Comparison of ENCODE assay signal across 18 cellular contexts in the genomic region with DNA sequence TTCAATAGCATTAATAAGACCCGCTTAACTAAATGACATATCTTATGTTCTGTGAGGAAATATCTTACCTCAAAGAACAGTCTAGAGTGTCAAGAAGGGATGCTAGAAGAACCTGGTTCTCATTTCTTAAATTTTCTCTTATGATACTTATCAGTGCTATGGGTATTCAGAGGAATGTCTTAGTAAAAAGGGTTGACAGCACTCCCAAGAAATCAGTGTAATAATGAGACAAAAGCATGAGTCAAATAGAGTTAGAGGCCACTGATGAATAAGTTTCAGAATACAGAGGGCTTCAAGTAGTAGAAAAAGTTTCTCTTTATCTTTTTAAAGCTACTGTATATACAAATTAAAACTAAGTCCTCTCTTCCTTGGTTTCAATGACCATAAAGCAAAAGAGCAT.
A peak's percentile ranks its signal among the peaks of the same experiment; 100 is the strongest.
DNase-seq lines count a peak whose midpoint lies in the region; ATAC-seq, FAIRE-seq and TF ChIP-seq lines count a peak whose summit lies in the region.
"Had no signal": no experiment of that assay in that cellular context is flagged by ENCODE, and none has a peak within 500 bp of the region (broad histone marks: within the 10 kb centered on the region; RNA-seq: fewer than 3 reads in every experiment).

No MANE protein-coding gene starts in this region.

- H3K36me3 ChIP-seq in GM23338 (ENCODE audit: insufficient read depth) (no peaks in the 10 kb centered on the region), SK-N-SH (replicated peaks in 1 of 2; ENCODE audit: control insufficient read depth in 1 of 2, insufficient read depth in 2 of 2, low read length in 1 of 2) (no peaks in the 10 kb centered on the region), GM12878 (ENCODE audit: control insufficient read depth in 2 of 2, insufficient read depth in 2 of 2, low read length in 1 of 2) (no peaks in the 10 kb centered on the region), mesenchymal stem cell (ENCODE audit: control insufficient read depth in 1 of 2, insufficient read depth in 2 of 2, low read depth in 1 of 2, low read length in 2 of 2) (no peaks in the 10 kb centered on the region)
- H3K36me3 ChIP-seq: BLaER1 treated with 17β-estradiol and CSF1 and Interleukin-3, amounts not matched to agents 10 nM and 100 nM; HAP-1 had no signal

- SMC1A ChIA-PET in GM12878 (lab: Charles Lee; ENCODE audit: uncharacterized antibody, unreplicated experiment): no interaction called here

- intact Hi-C loops in GM12878 (cut with micrococcal nuclease; ENCODE audit: unreplicated experiment): no loop called here
- intact Hi-C loops in CD4-positive, alpha-beta T cell (cut with DNase I, micrococcal nuclease): no loop called here

- TF ChIP-seq POLR2A in GM12878 (IDR thresholded peaks at IDR 0.05; ENCODE audit: low read depth, low read length): no peak

- no peak overlapping the region for H3K4me3 Mint-ChIP-seq in GM23338
- no peak overlapping the region for H3K4me3 Mint-ChIP-seq in CD4-positive, alpha-beta T cell
- H3K4me3 Mint-ChIP-seq: B cell; CD8-positive, alpha-beta memory T cell had no signal

- BruUV-seq in GM12878 (replicated peaks; lab: Mats Ljungman, UMichigan): no TSS peak

- H3K9me2 ChIP-seq in GM23338 (ENCODE audit: insufficient read depth) (peaks cover 4% of the 10 kb centered on the region), SK-N-SH (no peaks in the 10 kb centered on the region)

- in situ Hi-C loops in GM12878 (cut with MboI): no loop called here

- H3K14ac ChIP-seq in mesenchymal stem cell (ENCODE audit: low read length in 2 of 2): no peak overlapping the region

- no peak overlapping the region for H3K27ac Mint-ChIP-seq in GM23338
- no peak overlapping the region for H3K27ac Mint-ChIP-seq in CD4-positive, alpha-beta T cell
- H3K27ac Mint-ChIP-seq: B cell; CD8-positive, alpha-beta memory T cell had no signal

- H3K4me1 ChIP-seq in GM23338 (ENCODE audit: insufficient read depth) (peaks cover 10% of the 10 kb centered on the region), SK-N-SH (ENCODE audit: control insufficient read depth in 1 of 2, insufficient read depth in 2 of 2, low read depth in 1 of 2, low read length in 1 of 2) (no peaks in the 10 kb centered on the region), GM12878 (ENCODE audit: control insufficient read depth, insufficient read depth, low read length) (no peaks in the 10 kb centered on the region), mesenchymal stem cell (ENCODE audit: control insufficient read depth, insufficient read depth, low read depth, low read length) (no peaks in the 10 kb centered on the region)
- H3K4me1 ChIP-seq: HAP-1 had no signal

- H3K79me2 ChIP-seq in GM23338 (replicated peaks; ENCODE audit: insufficient read depth) (no peaks in the 10 kb centered on the region), SK-N-SH (ENCODE audit: insufficient read depth) (no peaks in the 10 kb centered on the region), GM12878 (ENCODE audit: control insufficient read depth, insufficient read depth, low read length) (no peaks in the 10 kb centered on the region)

- H3K23ac ChIP-seq in mesenchymal stem cell (ENCODE audit: low read length in 2 of 2): no peak overlapping the region

- no peaks in the 10 kb centered on the region for H3K79me1 ChIP-seq in mesenchymal stem cell (replicated peaks; ENCODE audit: low read length, poor library complexity, severe bottlenecking)

- H2AFZ ChIP-seq in GM23338 (peak overlapping the region; percentile 68; the same call in 1 of the 2 replicates), SK-N-SH (ENCODE audit: low read depth) (0 out of 2 replicates have a peak overlapping the region, but pooled peaks have one; percentile 9), GM12878 (ENCODE audit: control insufficient read depth, low read depth, low read length) (no peak overlapping the region), mesenchymal stem cell (ENCODE audit: low read depth, low read length) (no peak overlapping the region)

- H2AK5ac ChIP-seq in mesenchymal stem cell (ENCODE audit: low read length, severe bottlenecking): no peak overlapping the region

- H2BK120ac ChIP-seq in mesenchymal stem cell (ENCODE audit: low read depth, low read length): no peak overlapping the region

- H3K36me3 Mint-ChIP-seq in GM23338 (ENCODE audit: low read depth): peaks cover 2% of the 10 kb centered on the region; the same call in 1 of the 3 replicates
- no peaks in the 10 kb centered on the region for H3K36me3 Mint-ChIP-seq in CD4-positive, alpha-beta T cell (ENCODE audit: low read depth)
- H3K36me3 Mint-ChIP-seq: CD8-positive, alpha-beta memory T cell had no signal

- no peak for TF ChIP-seq RAD21 in SK-N-SH (IDR thresholded peaks at IDR 0.05; ENCODE audit: low read length)
- TF ChIP-seq RAD21 in GM12878 (IDR thresholded peaks at IDR 0.05; ENCODE audit: insufficient read depth, low read depth, low read length): no peak

- 81% methylated on average over 1 of the region's 1 CpG for WGBS in SK-N-SH (ENCODE audit: low lambda C conversion rate)
- WGBS in GM12878 (ENCODE audit: insufficient coverage, insufficient replicate concordance, low lambda C conversion rate, missing lambda C conversion rate): 46% methylated on average over 1 of the region's 1 CpG
- WGBS in mesenchymal stem cell: no CpG with 5 or more reads among the region's 1 CpG

- H4K20me1 ChIP-seq in GM23338 (replicated peaks; ENCODE audit: insufficient read depth) (no peaks in the 10 kb centered on the region), SK-N-SH (ENCODE audit: insufficient read depth) (no peaks in the 10 kb centered on the region), GM12878 (ENCODE audit: control insufficient read depth, insufficient read depth) (no peaks in the 10 kb centered on the region)
- H4K20me1 ChIP-seq: BLaER1 treated with 17β-estradiol and CSF1 and Interleukin-3, amounts not matched to agents 10 nM and 100 nM had no signal

- no peak overlapping the region for H2BK5ac ChIP-seq in mesenchymal stem cell (ENCODE audit: low read depth, low read length, poor library complexity, severe bottlenecking)

- no peak overlapping the region for H3K4me2 ChIP-seq in GM23338
- no peak overlapping the region for H3K4me2 ChIP-seq in SK-N-SH
- H3K4me2 ChIP-seq in GM12878 (ENCODE audit: control insufficient read depth, insufficient read depth): no peak overlapping the region
- no peak overlapping the region for H3K4me2 ChIP-seq in mesenchymal stem cell (ENCODE audit: low read length, poor library complexity, severe bottlenecking)
- H3K4me2 ChIP-seq: BLaER1 treated with 17β-estradiol and CSF1 and Interleukin-3, amounts not matched to agents 10 nM and 100 nM had no signal

- H3K27me3 Mint-ChIP-seq in GM23338 (ENCODE audit: insufficient read depth, low read depth, poor library complexity): no peaks in the 10 kb centered on the region
- H3K27me3 Mint-ChIP-seq in CD4-positive, alpha-beta T cell: no peaks in the 10 kb centered on the region
- H3K27me3 Mint-ChIP-seq: B cell had no signal

- H3K9ac ChIP-seq in SK-N-SH (no peak overlapping the region), GM12878 (ENCODE audit: control insufficient read depth, insufficient read depth, low read length) (no peak overlapping the region), mesenchymal stem cell (ENCODE audit: low read length) (peak overlapping the region; percentile 41)
- H3K9ac ChIP-seq: BLaER1 treated with 17β-estradiol and CSF1 and Interleukin-3, amounts not matched to agents 10 nM and 100 nM had no signal

- H2BK15ac ChIP-seq in mesenchymal stem cell (ENCODE audit: low read depth, poor library complexity, severe bottlenecking): no peak overlapping the region

- H3K9me3 ChIP-seq in SK-N-SH: no peaks in the 10 kb centered on the region
- no peaks in the 10 kb centered on the region for H3K9me3 ChIP-seq in GM12878 (replicated peaks; ENCODE audit: control insufficient read depth, insufficient read depth, low read length)
- no peaks in the 10 kb centered on the region for H3K9me3 ChIP-seq in mesenchymal stem cell (ENCODE audit: control insufficient read depth, low read length)
- H3K9me3 ChIP-seq in CD4-positive, alpha-beta T cell (ENCODE audit: control insufficient read depth, low read length): no peaks in the 10 kb centered on the region
- H3K9me3 ChIP-seq: Caco-2, HAP-1 had no signal

- H3K4me1 Mint-ChIP-seq in GM23338: peaks cover 9% of the 10 kb centered on the region
- H3K4me1 Mint-ChIP-seq in CD4-positive, alpha-beta T cell (ENCODE audit: low read depth): no peaks in the 10 kb centered on the region
- H3K4me1 Mint-ChIP-seq: B cell; CD8-positive, alpha-beta memory T cell had no signal

- DNase-seq in GM23338 (ENCODE audit: low spot score): no peak
- DNase-seq in SK-N-SH: no peak
- no peak for DNase-seq in GM12878 (ENCODE audit: low read depth, low spot score)
- DNase-seq in mesenchymal stem cell: no peak
- DNase-seq in COLO829 (ENCODE audit: low spot score): no peak
- DNase-seq in NCI-H187 treated with DMSO at 0.1 percent for 48 hours (lab: John Stamatoyannopoulos, UW): no peak
- no peak for DNase-seq in CD4-positive, alpha-beta T cell
- DNase-seq: 8988T; Caco-2; CD8-positive, alpha-beta memory T cell had no signal

- no peak overlapping the region for H3K4ac ChIP-seq in mesenchymal stem cell (ENCODE audit: low read depth in 1 of 2, low read length in 2 of 2)

- no peak for TF ChIP-seq CTCF in GM23338 (conservative IDR thresholded peaks at IDR 0.05; ENCODE audit: low read depth in 2 of 2)
- TF ChIP-seq CTCF in SK-N-SH (IDR thresholded peaks at IDR 0.05): no peak
- no peak for TF ChIP-seq CTCF in GM12878 (IDR thresholded peaks at IDR 0.05 in 2 of 3, conservative IDR thresholded peaks at IDR 0.05 in 1 of 3; ENCODE audit: control insufficient read depth in 2 of 3, extremely low read depth in 1 of 3, insufficient read depth in 1 of 3, low read depth in 3 of 3, low read length in 3 of 3)
- no peak for TF ChIP-seq CTCF in CD4-positive, alpha-beta T cell (IDR thresholded peaks at IDR 0.05)

- RAD21 ChIA-PET in GM12878 (lab: Charles Lee; ENCODE audit: unreplicated experiment): no interaction called here

- TF ChIP-seq EP300 in SK-N-SH (IDR thresholded peaks at IDR 0.05; ENCODE audit: borderline replicate concordance in 1 of 2, low read depth in 1 of 2, low read length in 1 of 2) (no peak), GM12878 (IDR thresholded peaks at IDR 0.05; ENCODE audit: borderline replicate concordance in 1 of 2, control insufficient read depth in 1 of 2, low read depth in 2 of 2, low read length in 2 of 2) (no peak)

- ATAC-seq in GM23338 (no peak), GM12878 (no peak), GM21825 (IDR thresholded peaks at IDR 0.05; ENCODE audit: unreplicated experiment) (no peak)
- ATAC-seq in CD4-positive, alpha-beta T cell (ENCODE audit: poor library complexity): no peak

- H4K91ac ChIP-seq in mesenchymal stem cell (ENCODE audit: low read length): no peak overlapping the region

- no peak for FAIRE-seq in GM12878 (lab: Jason Lieb, UNC)
- FAIRE-seq: D721Med, G401.6, GM12892, GM18507 had no signal

- H3K18ac ChIP-seq in mesenchymal stem cell (ENCODE audit: low read depth in 1 of 2, low read length in 2 of 2): no peak overlapping the region

- H3K27me3 ChIP-seq in GM23338 (ENCODE audit: insufficient read depth): no peaks in the 10 kb centered on the region
- no peaks in the 10 kb centered on the region for H3K27me3 ChIP-seq in SK-N-SH (ENCODE audit: insufficient read depth)
- no peaks in the 10 kb centered on the region for H3K27me3 ChIP-seq in GM12878 (replicated peaks in 1 of 2; ENCODE audit: control insufficient read depth in 2 of 2, insufficient read depth in 2 of 2, low read length in 1 of 2)
- H3K27me3 ChIP-seq in mesenchymal stem cell (ENCODE audit: control insufficient read depth in 1 of 2, insufficient read depth in 1 of 2, low read length in 2 of 2): no peaks in the 10 kb centered on the region
- no peaks in the 10 kb centered on the region for H3K27me3 ChIP-seq in CD4-positive, alpha-beta T cell (ENCODE audit: control insufficient read depth, insufficient read depth, low read length)
- H3K27me3 ChIP-seq: BLaER1 treated with 17β-estradiol and CSF1 and Interleukin-3, amounts not matched to agents 10 nM and 100 nM had no signal

- H4K8ac ChIP-seq in mesenchymal stem cell (ENCODE audit: low read length): no peak overlapping the region

- H3F3A ChIP-seq in GM23338 (replicated peaks; ENCODE audit: low read depth) (no peaks in the 10 kb centered on the region), SK-N-SH (replicated peaks; ENCODE audit: insufficient read depth) (no peaks in the 10 kb centered on the region)

- H3K9me3 Mint-ChIP-seq in GM23338: no peaks in the 10 kb centered on the region
- H3K9me3 Mint-ChIP-seq in CD4-positive, alpha-beta T cell: peaks cover 2% of the 10 kb centered on the region

- H2BK12ac ChIP-seq in mesenchymal stem cell (ENCODE audit: low read length in 2 of 2): no peak overlapping the region

- POLR2A ChIA-PET in SK-N-SH (lab: Yijun Ruan, JAX) (no interaction called here), GM12878 (lab: Charles Lee) (no interaction called here)
- POLR2A ChIA-PET in CD4-positive, alpha-beta T cell (lab: Charles Lee): no interaction called here

- H3K4me3 ChIP-seq in GM23338: no peak overlapping the region
- no peak overlapping the region for H3K4me3 ChIP-seq in SK-N-SH (ENCODE audit: low read depth in 2 of 2, low read length in 1 of 2)
- H3K4me3 ChIP-seq in GM12878: no peak overlapping the region
- H3K4me3 ChIP-seq in mesenchymal stem cell (ENCODE audit: insufficient read depth in 1 of 2, low read depth in 1 of 2, low read length in 2 of 2): no peak overlapping the region
- H3K4me3 ChIP-seq: BLaER1 treated with 17β-estradiol and CSF1 and Interleukin-3, amounts not matched to agents 10 nM and 100 nM; HAP-1 had no signal

- CTCF ChIA-PET in SK-N-SH (lab: Yijun Ruan, JAX): no interaction called here
- CTCF ChIA-PET in GM12878 (lab: Yijun Ruan, JAX): no interaction called here
- CTCF ChIA-PET in CD4-positive, alpha-beta T cell (lab: Charles Lee): no interaction called here

- H3K27ac ChIP-seq in GM23338 (ENCODE audit: low read depth) (no peak overlapping the region), SK-N-SH (ENCODE audit: low read depth in 2 of 2, low read length in 1 of 2) (no peak overlapping the region), GM12878 (ENCODE audit: control insufficient read depth, insufficient read depth) (no peak overlapping the region), mesenchymal stem cell (ENCODE audit: low read length, poor library complexity, severe bottlenecking) (no peak overlapping the region)
- H3K27ac ChIP-seq in CD4-positive, alpha-beta T cell (ENCODE audit: low read depth, low read length): no peak overlapping the region
- H3K27ac ChIP-seq: BLaER1 treated with 17β-estradiol and CSF1 and Interleukin-3, amounts not matched to agents 10 nM and 100 nM had no signal

Comparison
In these comparisons a context has a peak if more than half of its experiments do, and no peak if none do; other contexts are left out.
1. H2AFZ ChIP-seq: peak in GM23338 (single experiment) and SK-N-SH (single experiment); none in GM12878 (single experiment) and mesenchymal stem cell (single experiment).